ENCODE assay signal across 9 cellular contexts in genomic region chr1:6108937-6109636, GRCh38.
DNase-seq lines count a peak whose midpoint lies in the region; ATAC-seq and TF ChIP-seq lines count a peak whose summit lies in the region.
"Had no signal": no experiment of that assay in that cellular context is flagged by ENCODE, and none has a peak within 500 bp of the region (broad histone marks: within the 10 kb centered on the region; RNA-seq: fewer than 3 reads in every experiment).

No MANE protein-coding gene starts in this region.

- H3K27me3 Mint-ChIP-seq in brain = peaks cover 7% of the 10 kb centered on the region

- TF ChIP-seq CTCF in HL-60 (IDR thresholded peaks at IDR 0.05; ENCODE audit: insufficient read depth, low read length) (peak; percentile 76), OCI-LY7 (conservative IDR thresholded peaks at IDR 0.05; ENCODE audit: low read length) (peak; percentile 73), brain (conservative IDR thresholded peaks at IDR 0.05) (peak; percentile 36 to 49)

- H3K4me1 Mint-ChIP-seq in brain = no peaks in the 10 kb centered on the region

- peaks cover 0 to 11% (median 2%) of the 10 kb centered on the region in 5 experiments for H3K9me3 Mint-ChIP-seq in brain

- no peak overlapping the region for H3K4me3 ChIP-seq in HL-60 (replicated peaks; ENCODE audit: insufficient read depth, low read length)
- no peak overlapping the region for H3K4me3 ChIP-seq in OCI-LY7 (ENCODE audit: low read depth, low read length, poor library complexity, severe bottlenecking)
- H3K4me3 ChIP-seq: skin epidermis had no signal

- no peaks in the 10 kb centered on the region for H3K36me3 ChIP-seq in OCI-LY7 (ENCODE audit: insufficient read depth, low read length)

- H3K4me2 ChIP-seq in OCI-LY7 (ENCODE audit: low read length) = no peak overlapping the region

- POLR2A ChIA-PET in OCI-LY7 (lab: Charles Lee) = no interaction called here

- no peak overlapping the region for H2AFZ ChIP-seq in OCI-LY7 (ENCODE audit: low read length)

- no peaks in the 10 kb centered on the region for H3K9me2 ChIP-seq in OCI-LY7 (ENCODE audit: insufficient read depth, low read length)

- H3K27ac ChIP-seq in HL-60 (replicated peaks) (no peak overlapping the region), OCI-LY7 (ENCODE audit: low read depth, low read length, poor library complexity, severe bottlenecking) (no peak overlapping the region)
- H3K27ac ChIP-seq: skin epidermis had no signal

- H3K4me3 Mint-ChIP-seq in brain = no peak overlapping the region

- no peak overlapping the region for H3K27ac Mint-ChIP-seq in brain

- BruUV-seq in OCI-LY7 (replicated peaks; lab: Mats Ljungman, UMichigan) = no TSS peak

- CTCF ChIA-PET in OCI-LY7 (lab: Charles Lee; ENCODE audit: unreplicated experiment) = interaction anchor here (0.6 kb wide), 1 partner anchor 12 kb away, joined by 3 read pairs; no protein-coding TSS in a partner anchor

- H3K9me3 ChIP-seq in OCI-LY7 (ENCODE audit: low read length) = no peaks in the 10 kb centered on the region

- peak; percentile 57 for DNase-seq in DMS79 treated with DMSO at 0.1 percent for 48 hours (lab: John Stamatoyannopoulos, UW)
- DNase-seq in HL-60 (ENCODE audit: low read depth in 1 of 2, low spot score in 1 of 2) = peak in 1 of 2 experiments; percentile 61
- peak; percentile 43 for DNase-seq in OCI-LY7 (ENCODE audit: low spot score)
- peak; percentile 67 to 72 for DNase-seq in lung microvascular endothelial cell (ENCODE audit: low read depth in 2 of 2)

- no peak for ATAC-seq in GM21360 (IDR thresholded peaks at IDR 0.05; ENCODE audit: unreplicated experiment)
- no peak for ATAC-seq in GM18498 (IDR thresholded peaks at IDR 0.05; ENCODE audit: unreplicated experiment)
- no peak for ATAC-seq in HG03045 (IDR thresholded peaks at IDR 0.05; ENCODE audit: unreplicated experiment)

- H3K4me1 ChIP-seq in OCI-LY7 (ENCODE audit: insufficient read depth, low read length, poor library complexity, severe bottlenecking) = no peaks in the 10 kb centered on the region

- intact Hi-C loops in OCI-LY7 (cut with micrococcal nuclease; ENCODE audit: unreplicated experiment) = loop anchor here (1.0 to 10.0 kb wide), 2 partner anchors 96 to 136 kb away; partner anchors contain the start of gene HES3

- H3K79me2 ChIP-seq in OCI-LY7 (ENCODE audit: insufficient read depth, low read depth, low read length) = no peaks in the 10 kb centered on the region

- H3K27me3 ChIP-seq in HL-60 (ENCODE audit: insufficient read depth, poor library complexity, severe bottlenecking) = peaks cover 5% of the 10 kb centered on the region

- no peaks in the 10 kb centered on the region for H4K20me1 ChIP-seq in OCI-LY7 (ENCODE audit: insufficient read depth, low read length)

- H3K36me3 Mint-ChIP-seq in brain = peaks cover 10% of the 10 kb centered on the region
